Comparison of ENCODE assay signal across 27 cellular contexts in genomic region chr2:102768253-102768652, GRCh38.
"Had no signal": no experiment of that assay in that cellular context is flagged by ENCODE, and none has a peak within 500 bp of the region (broad histone marks: within the 10 kb centered on the region; RNA-seq: fewer than 3 reads in every experiment).

No MANE protein-coding gene starts in this region.

- ATAC-seq: left cardiac atrium; left lung; natural killer cell; stimulated activated memory B cell treated with anti-CD40 and anti-IgM and Interleukin-4, amounts not matched to agents 10 μg/mL and 1 μg/mL and 100 μg/mL, for 72 hours; stimulated activated naive CD8-positive, alpha-beta T cell treated with anti-CD3 and anti-CD28 coated beads, Interleukin-15, amount 100 ng/mL, for 72 hours had no signal

- H3K79me2 ChIP-seq: parathyroid adenoma had no signal

- H2AFZ ChIP-seq: neural progenitor cell, parathyroid adenoma had no signal

- H3K4me2 ChIP-seq: neural progenitor cell, smooth muscle cell had no signal

- H3K4me3 ChIP-seq: left lung, lung, neural progenitor cell, right atrium auricular region, sigmoid colon, smooth muscle cell, tibial nerve, uterus had no signal

- FAIRE-seq: keratinocyte had no signal

- H3K27me3 ChIP-seq: left lung, neural progenitor cell, neutrophil, right atrium auricular region, sigmoid colon, tibial nerve, uterus had no signal

- H3K36me3 ChIP-seq: left lung, neural progenitor cell, neutrophil, right atrium auricular region, sigmoid colon, tibial nerve, uterus had no signal

- H3K9me3 ChIP-seq: left lung, neutrophil, right atrium auricular region, sigmoid colon, tibial nerve, uterus had no signal

- H3K27ac ChIP-seq: left lung, neural progenitor cell, neutrophil, parathyroid adenoma, right atrium auricular region, sigmoid colon, tibial nerve, uterus had no signal

- DNase-seq: hippocampal formation; kidney glomerular epithelial cell; left cardiac atrium; left lung; mesendoderm; naive B cell; natural killer cell; nephron progenitor cell; occipital lobe; sigmoid colon; stimulated activated CD4-positive, alpha-beta T cell treated with anti-CD3 and anti-CD28 coated beads, Interleukin-1b, Interleukin-23, amount 100 ng/mL, for 48 hours; stimulated activated CD4-positive, alpha-beta T cell treated with anti-CD3 and anti-CD28 coated beads, Interleukin-2, amount 100 ng/mL, for 48 hours; stimulated activated CD4-positive, alpha-beta T cell treated with anti-CD3 and anti-CD28 coated beads, Interleukin-4, amount 100 ng/mL, for 4 hours; stimulated activated CD8-positive, alpha-beta memory T cell treated with anti-CD3 and anti-CD28 coated beads, Interleukin-4, amount 100 ng/mL, for 48 hours; stimulated activated naive CD4-positive, alpha-beta T cell treated with Interleukin-2 at 50 U/mL for 16 hours; stimulated activated naive CD8-positive, alpha-beta T cell treated with anti-CD3 and anti-CD28 coated beads, Interleukin-15, amount 100 ng/mL, for 72 hours; substantia nigra; uterus had no signal

- H3K9ac ChIP-seq: neural progenitor cell, parathyroid adenoma had no signal

- H3K4me1 ChIP-seq: left lung, parathyroid adenoma, sigmoid colon, tibial nerve, uterus had no signal
